In the genomic region with DNA sequence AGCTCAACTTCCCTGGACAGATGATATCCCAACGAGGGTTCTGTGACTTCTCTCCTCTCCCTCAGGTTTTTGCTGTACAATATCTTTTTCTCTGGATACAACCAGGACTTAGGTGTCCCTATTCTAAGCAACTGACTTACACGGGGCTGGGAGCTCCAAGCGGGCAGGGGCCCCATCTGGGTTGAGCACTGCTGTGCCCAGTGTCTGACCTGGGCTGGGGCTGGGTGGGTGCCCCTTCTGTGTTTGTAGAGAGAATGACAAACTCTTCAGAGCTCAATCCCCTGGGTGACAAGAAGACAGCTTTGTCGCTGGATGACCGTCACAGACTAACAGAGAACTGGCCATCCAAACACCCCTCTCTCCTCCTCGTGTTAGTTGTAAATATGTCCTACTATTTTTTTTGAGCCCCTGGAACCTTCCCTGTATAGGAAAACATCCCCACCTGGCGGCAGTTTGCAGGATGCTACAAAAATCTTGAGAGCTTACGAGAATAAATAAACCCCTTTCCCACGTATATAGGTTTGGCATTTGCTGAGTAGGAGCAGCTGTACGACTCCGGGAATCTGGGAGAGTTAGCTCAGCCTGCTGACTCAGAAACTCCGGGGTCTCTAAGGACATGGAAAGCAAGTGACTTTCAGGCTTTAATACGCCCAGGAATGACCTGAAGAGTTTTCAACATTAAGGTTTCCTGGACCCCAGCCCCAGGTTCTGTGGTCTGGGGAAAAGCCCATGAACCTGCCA, we compare ENCODE assay signal across 8 cellular contexts. TPM values are rescaled to one million over a fixed set of nuclear protein-coding genes. Genes with fewer than 3 reads are reported as not detected.
DNase-seq lines count a peak whose midpoint lies in the region; TF ChIP-seq lines count a peak whose summit lies in the region.

No MANE protein-coding gene starts in this region.

- H3K27ac ChIP-seq in brain microvascular endothelial cell (no peak overlapping the region), ascending aorta (no peak overlapping the region)

- no peaks in the 10 kb centered on the region for H3K9me3 ChIP-seq in ascending aorta

- no peaks in the 10 kb centered on the region for H3K27me3 Mint-ChIP-seq in mesothelial cell of epicardium (ENCODE audit: low read depth)

- H3K27me3 ChIP-seq in brain microvascular endothelial cell (replicated peaks) (no peaks in the 10 kb centered on the region), ascending aorta (no peaks in the 10 kb centered on the region)

- H3K4me3 ChIP-seq in brain microvascular endothelial cell (ENCODE audit: low read depth, low read length) (no peak overlapping the region), ascending aorta (no peak overlapping the region)

- in situ Hi-C loops in Caki2 (cut with HindIII; ENCODE audit: low pct_unique_long_range_greater_than_20kb, low sequenced_read_pairs) (no loop called here), brain microvascular endothelial cell (cut with HindIII; ENCODE audit: low pct_ligation_motif_present, low sequenced_read_pairs) (no loop called here)

- TF ChIP-seq CTCF in brain microvascular endothelial cell (IDR thresholded peaks at IDR 0.05; ENCODE audit: low read depth, low read length, missing control alignments) (peak; percentile 56), mesothelial cell of epicardium (IDR thresholded peaks at IDR 0.05; ENCODE audit: unreplicated experiment) (peak; percentile 51), ascending aorta (IDR thresholded peaks at IDR 0.05) (peak in 1 of 3 experiments; percentile 11)

- H3K4me3 Mint-ChIP-seq in mesothelial cell of epicardium = no peak overlapping the region

- H3K36me3 ChIP-seq in brain microvascular endothelial cell (replicated peaks) (no peaks in the 10 kb centered on the region), ascending aorta (no peaks in the 10 kb centered on the region)

- no peak overlapping the region for H3K27ac Mint-ChIP-seq in mesothelial cell of epicardium

- peaks cover 3% of the 10 kb centered on the region for H3K36me3 Mint-ChIP-seq in mesothelial cell of epicardium

- intact Hi-C loops in ascending aorta (cut with DNase I) = no loop called here

- H3K4me1 Mint-ChIP-seq in mesothelial cell of epicardium = peaks cover 6% of the 10 kb centered on the region

- H3K4me1 ChIP-seq in ascending aorta = no peaks in the 10 kb centered on the region

- peak; percentile 46 for DNase-seq in Caki2 (ENCODE audit: low read depth)
- peak; percentile 38 for DNase-seq in NAMALWA (ENCODE audit: low spot score)
- peak; percentile 24 for DNase-seq in brain microvascular endothelial cell
- peak in 1 of 2 experiments; percentile 56 for DNase-seq in mesothelial cell of epicardium (ENCODE audit: low spot score in 2 of 2, unreplicated experiment in 2 of 2)
- DNase-seq in NCI-H446 (lab: John Stamatoyannopoulos, UW) = no peak
- DNase-seq in stimulated activated CD4-positive, alpha-beta T cell treated with anti-CD3 and anti-CD28 coated beads, Interleukin-4, amount 100 ng/mL, for 24 hours = no peak
- DNase-seq in ascending aorta (ENCODE audit: low spot score in 2 of 2) = no peak
- DNase-seq in NCI-H1092 treated with DMSO at 0.1 percent for 48 hours (lab: John Stamatoyannopoulos, UW) = no peak

- no peaks in the 10 kb centered on the region for H3K9me3 Mint-ChIP-seq in mesothelial cell of epicardium

RNA-seq across cellular contexts. Expression of a gene that starts 23.7 kb away (rescaled TPM):
- not detected in 2 replicates for total RNA-seq in Caki2 (2014; rRNA removed; shearing (Covaris generic); ENCODE audit: low replicate concordance)
- 1.2 to 1.8 TPM (median 1.3 TPM) in 3 replicates for total RNA-seq in mesothelial cell of epicardium
- total RNA-seq in ascending aorta = not detected

Comparison
In these comparisons a context has a peak if more than half of its experiments do, and no peak if none do; other contexts are left out.
1. DNase-seq: peak in Caki2 (single experiment), NAMALWA (single experiment) and brain microvascular endothelial cell (single experiment); none in NCI-H446 (0 of 2), stimulated activated CD4-positive, alpha-beta T cell treated with anti-CD3 and anti-CD28 coated beads, Interleukin-4, amount 100 ng/mL, for 24 hours (single experiment), ascending aorta (0 of 2) and NCI-H1092 treated with DMSO at 0.1 percent for 48 hours (single experiment).